9 cellular contexts compared by ENCODE assay signal in the genomic region with DNA sequence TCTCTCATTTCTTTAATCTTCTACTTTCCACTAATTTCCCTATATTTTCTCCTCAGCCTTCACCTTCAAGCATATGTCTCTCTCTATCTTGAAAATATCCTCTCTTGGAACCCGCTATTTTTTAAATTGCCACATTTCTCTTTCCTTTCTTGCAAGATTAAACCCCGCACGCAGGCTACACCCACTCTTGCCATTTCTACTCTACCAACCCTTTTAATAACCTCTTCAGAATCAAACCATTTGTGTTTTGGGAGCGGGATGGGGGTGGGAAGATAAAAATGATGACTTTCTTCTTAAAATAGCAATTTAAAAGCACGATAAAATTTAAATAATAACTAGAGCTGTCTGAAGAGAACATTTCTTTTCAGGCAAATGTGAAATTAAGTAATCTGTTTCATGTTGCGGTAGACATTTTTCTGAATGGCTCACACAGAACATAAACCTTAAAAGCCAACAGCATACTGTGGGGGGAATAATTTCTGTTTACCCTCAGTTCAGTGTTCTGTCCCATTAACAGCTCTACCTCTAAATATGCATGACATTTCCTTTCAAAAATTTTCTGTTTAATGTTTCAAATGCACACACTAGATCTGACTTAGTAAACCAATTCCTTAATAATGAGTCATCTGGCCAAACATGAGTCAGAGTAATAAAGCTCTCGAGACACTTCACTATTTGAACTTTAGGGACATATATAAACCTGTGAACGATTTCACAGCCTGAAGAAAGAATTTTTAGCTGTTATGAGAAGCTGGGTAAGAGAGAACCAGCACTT. TPM values are rescaled to one million over a fixed set of nuclear protein-coding genes. Genes with fewer than 3 reads are reported as not detected.
DNase-seq lines count a peak whose midpoint lies in the region; ATAC-seq and TF ChIP-seq lines count a peak whose summit lies in the region.
"Had no signal": no experiment of that assay in that cellular context is flagged by ENCODE, and none has a peak within 500 bp of the region (broad histone marks: within the 10 kb centered on the region; RNA-seq: fewer than 3 reads in every experiment).

No MANE protein-coding gene starts in this region.

- no peaks in the 10 kb centered on the region for H3K27me3 ChIP-seq in AG04450 (ENCODE audit: control insufficient read depth, insufficient read depth, low read length)
- H3K27me3 ChIP-seq: neutrophil had no signal

- POLR2A ChIA-PET in AG04450 (lab: Yijun Ruan, JAX) = interaction anchor here (0.7 to 1.8 kb wide), 9 partner anchors 8 to 490 kb away, joined by 3 to 18 read pairs (median 4); a partner anchor contains a TSS

- H3K27ac ChIP-seq in AG04450 (ENCODE audit: low read depth, low read length) = peak overlapping the region; percentile 89
- H3K27ac ChIP-seq: neutrophil had no signal

- TF ChIP-seq CTCF in AG04450 (IDR thresholded peaks at IDR 0.05; ENCODE audit: low read depth, low read length) = no peak

- no peaks in the 10 kb centered on the region for H3K4me1 Mint-ChIP-seq in effector memory CD8-positive, alpha-beta T cell (ENCODE audit: low read depth in 2 of 2)

- peak overlapping the region; percentile 0; the same call in 1 of the 2 replicates for H3K4me3 ChIP-seq in AG04450 (ENCODE audit: low read depth, low read length)

- H3K27ac Mint-ChIP-seq in effector memory CD8-positive, alpha-beta T cell = no peak overlapping the region

- ATAC-seq in HG02938 (IDR thresholded peaks at IDR 0.05; ENCODE audit: unreplicated experiment) = peak; percentile 58
- ATAC-seq in effector memory CD8-positive, alpha-beta T cell (replicated peaks) = no peak
- ATAC-seq in HG03139 (IDR thresholded peaks at IDR 0.05; ENCODE audit: unreplicated experiment) = no peak
- ATAC-seq in GM19452 (IDR thresholded peaks at IDR 0.05; ENCODE audit: unreplicated experiment) = no peak

- DNase-seq in AG04450 (ENCODE audit: low read depth, low spot score) = peak; percentile 85
- peak; percentile 90 for DNase-seq in SW480 (ENCODE audit: low spot score)
- peak; percentile 96 for DNase-seq in kidney tubule cell (ENCODE audit: low spot score)
- DNase-seq in effector memory CD8-positive, alpha-beta T cell = no peak
- no peak for DNase-seq in cerebellar nuclear complex (lab: John Stamatoyannopoulos, UW)

- H3K9me3 Mint-ChIP-seq in effector memory CD8-positive, alpha-beta T cell = no peaks in the 10 kb centered on the region

- peaks cover 11 to 37% of the 10 kb centered on the region in 2 donors for H3K27me3 Mint-ChIP-seq in effector memory CD8-positive, alpha-beta T cell

- H3K36me3 Mint-ChIP-seq in effector memory CD8-positive, alpha-beta T cell (ENCODE audit: insufficient read depth) = no peaks in the 10 kb centered on the region

- CTCF ChIA-PET in AG04450 (lab: Charles Lee) = interaction anchor here (1.0 to 1.7 kb wide), 3 partner anchors 21 to 426 kb away, joined by 3 to 7 read pairs (median 3); a partner anchor contains a TSS

- H3K4me3 Mint-ChIP-seq in effector memory CD8-positive, alpha-beta T cell = no peak overlapping the region

- H3K9me3 ChIP-seq in AG04450 (ENCODE audit: control insufficient read depth, insufficient read depth, low read length) = no peaks in the 10 kb centered on the region
- H3K9me3 ChIP-seq: neutrophil had no signal

RNA-seq across cellular contexts. Expression of a gene that starts 20.5 kb away (rescaled TPM):
- 43.8 and 47.9 TPM in 2 replicates for polyA plus RNA-seq in AG04450 (2011; rRNA removed)
- polyA minus RNA-seq in AG04450 (2011; rRNA and poly(A)+ RNA removed) = 48.5 and 58.3 TPM in 2 replicates

Comparison
In these comparisons a context has a peak if more than half of its experiments do, and no peak if none do; other contexts are left out.
1. DNase-seq: peak in AG04450 (single experiment), SW480 (single experiment) and kidney tubule cell (single experiment); none in effector memory CD8-positive, alpha-beta T cell (0 of 3) and cerebellar nuclear complex (0 of 2).